ENCODE assay signal across 8 cellular contexts in the genomic region with DNA sequence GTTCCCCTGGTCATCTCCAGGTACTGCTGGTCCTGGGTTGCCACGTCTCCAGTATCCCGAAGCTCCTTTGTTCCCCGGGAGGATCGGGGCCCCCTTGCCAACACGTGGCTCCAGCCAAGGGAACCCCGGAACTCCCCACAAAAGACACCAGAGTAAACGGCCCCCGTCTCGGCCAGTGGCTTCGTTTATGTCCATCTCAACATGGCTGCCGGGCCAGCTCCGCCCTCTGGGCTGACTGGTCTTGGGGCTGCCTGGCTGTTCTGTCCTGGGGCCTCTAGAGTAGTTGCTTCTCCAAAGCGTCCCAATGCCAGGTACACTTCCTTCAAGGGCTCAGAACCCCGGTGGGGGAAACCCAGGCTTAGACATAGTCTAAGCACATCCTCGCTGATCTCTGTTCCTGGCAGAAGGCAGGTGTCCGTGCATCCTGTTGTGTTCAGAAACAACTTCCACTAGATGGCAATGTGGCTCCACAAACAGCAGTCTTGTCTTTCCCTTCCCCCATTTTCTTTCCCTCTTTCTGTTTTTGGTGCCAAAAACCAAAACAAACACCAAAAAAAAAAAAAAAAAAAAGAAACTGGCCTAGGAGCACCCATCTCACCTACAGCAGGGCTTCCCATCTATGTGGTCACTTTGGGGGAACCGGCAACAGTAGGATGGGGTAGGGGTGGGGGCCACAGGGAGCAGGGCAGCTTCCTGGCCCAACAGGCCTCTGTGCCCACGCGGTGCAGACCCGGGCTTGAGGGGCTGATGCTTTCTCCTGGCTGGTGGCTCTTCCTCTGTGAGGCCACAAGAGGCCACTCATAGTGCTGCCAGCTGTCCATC. TPM values are rescaled to one million over a fixed set of nuclear protein-coding genes. Genes with fewer than 3 reads are reported as not detected.
DNase-seq lines count a peak whose midpoint lies in the region; ATAC-seq, FAIRE-seq and TF ChIP-seq lines count a peak whose summit lies in the region.

No MANE protein-coding gene starts in this region.

- peak overlapping the region; percentile 83 for H3K27ac Mint-ChIP-seq in central memory CD8-positive, alpha-beta T cell (ENCODE audit: low read depth)

- peak; percentile 68 for TF ChIP-seq CTCF in HepG2 (CRISPR knock-in tag; IDR thresholded peaks at IDR 0.05)

- ATAC-seq in HG03095 (IDR thresholded peaks at IDR 0.05; ENCODE audit: unreplicated experiment): peak; percentile 41
- ATAC-seq in central memory CD8-positive, alpha-beta T cell (replicated peaks; ENCODE audit: extremely low read depth, poor library complexity, severe bottlenecking): peak; percentile 67
- peak; percentile 94 for ATAC-seq in HepG2

- peaks cover 11% of the 10 kb centered on the region for H3K36me3 Mint-ChIP-seq in central memory CD8-positive, alpha-beta T cell (ENCODE audit: insufficient read depth)

- TF ChIP-seq RAD21 in HepG2 (CRISPR knock-in tag; IDR thresholded peaks at IDR 0.05): no peak

- peak overlapping the region; percentile 48 for H3K4me3 Mint-ChIP-seq in central memory CD8-positive, alpha-beta T cell

- CTCF ChIA-PET in HepG2 (lab: Yijun Ruan, JAX; ENCODE audit: low intra/inter-chr PET ratio, low total read pairs): interaction anchor here (1.1 kb wide), 1 partner anchor 214 kb away, joined by 5 read pairs; no protein-coding TSS in a partner anchor

- TF ChIP-seq EP300 in HepG2 (IDR thresholded peaks at IDR 0.05; ENCODE audit: low read depth in 2 of 2, low read length in 2 of 2) (no peak), HepG2 (CRISPR knock-in tag; IDR thresholded peaks at IDR 0.05; ENCODE audit: borderline replicate concordance) (no peak)

- TF ChIP-seq POLR2A in HepG2 (IDR thresholded peaks at IDR 0.05; ENCODE audit: insufficient read depth in 1 of 2, low read depth in 2 of 2, low read length in 2 of 2): no peak

- no peaks in the 10 kb centered on the region for H3K36me3 ChIP-seq in HepG2 (replicated peaks in 1 of 2; ENCODE audit: control insufficient read depth in 1 of 2, insufficient read depth in 2 of 2, low read length in 2 of 2)

- peak; percentile 79 for DNase-seq in activated gamma-delta T cell treated with Interleukin-2 at 50 U/mL for 16 hours
- DNase-seq in activated gamma-delta T cell (lab: John Stamatoyannopoulos, UW): no peak
- DNase-seq in T-helper 2 cell: peak in 4 of 5 experiments; percentile 12 to 86 (median 64)
- peak; percentile 47 to 62 for DNase-seq in central memory CD8-positive, alpha-beta T cell (ENCODE audit: low spot score in 2 of 2)
- peak; percentile 48 for DNase-seq in HepG2 (ENCODE audit: low spot score)
- peak; percentile 49 for DNase-seq in stimulated activated CD8-positive, alpha-beta memory T cell treated with anti-CD3 and anti-CD28 coated beads, Interleukin-12 subunit alpha, Interleukin-12 subunit beta, amount 100 ng/mL, for 1 hour (ENCODE audit: low read depth)
- no peak for DNase-seq in SKM-1 treated with dmso at 0.1 percent for 144 hours (lab: John Stamatoyannopoulos, UW; ENCODE audit: unreplicated experiment)

- in situ Hi-C loops in HepG2 (cut with HindIII; ENCODE audit: extremely low pct_ligation_motif_present, low pct_unique_long_range_greater_than_20kb): no loop called here

- peak overlapping the region; percentile 15; the same call in 1 of the 2 replicates for H3K9ac ChIP-seq in HepG2 (ENCODE audit: insufficient read depth, low read depth, low read length)

- no peaks in the 10 kb centered on the region for H3K79me2 ChIP-seq in HepG2 (ENCODE audit: insufficient read depth, low read length)

- no peaks in the 10 kb centered on the region for H3K9me3 Mint-ChIP-seq in central memory CD8-positive, alpha-beta T cell

- 17% methylated on average over 2 of the region's 20 CpGs for WGBS in HepG2 (ENCODE audit: low lambda C conversion rate)

- no peaks in the 10 kb centered on the region for H3K27me3 Mint-ChIP-seq in central memory CD8-positive, alpha-beta T cell

- peak overlapping the region; percentile 37 to 54 (median 39); a peak in 5 of 6 replicates for H3K4me3 ChIP-seq in HepG2 (replicated peaks in 1 of 3; ENCODE audit: insufficient read depth in 1 of 3, low read depth in 2 of 3, low read length in 3 of 3)

- H3K4me1 ChIP-seq in HepG2 (ENCODE audit: insufficient read depth, low read length): peaks cover 9% of the 10 kb centered on the region

- H2AFZ ChIP-seq in HepG2 (ENCODE audit: low read length): no peak overlapping the region

- no peaks in the 10 kb centered on the region for H3K9me3 ChIP-seq in HepG2 (ENCODE audit: low read length)

- BruUV-seq in HepG2 (replicated peaks; lab: Mats Ljungman, UMichigan): no TSS peak

- H3K4me1 Mint-ChIP-seq in central memory CD8-positive, alpha-beta T cell: peaks cover 41% of the 10 kb centered on the region

- FAIRE-seq in HepG2 (lab: Jason Lieb, UNC): peak; percentile 86

- intact Hi-C loops in HepG2 (cut with micrococcal nuclease; ENCODE audit: unreplicated experiment): loop anchor here (10.0 kb wide), 1 partner anchor 390 kb away; no protein-coding TSS in a partner anchor

- peak overlapping the region; percentile 30 for H3K27ac ChIP-seq in HepG2 (ENCODE audit: extremely low read length, insufficient read depth, low read length)

- H3K27me3 ChIP-seq in HepG2 (ENCODE audit: control insufficient read depth in 1 of 2, insufficient read depth in 2 of 2, low read length in 2 of 2): no peaks in the 10 kb centered on the region

- POLR2A ChIA-PET in HepG2 (lab: Yijun Ruan, JAX): no interaction called here

- no peaks in the 10 kb centered on the region for H4K20me1 ChIP-seq in HepG2 (ENCODE audit: insufficient read depth, low read length)

- peak overlapping the region; percentile 51 for H3K4me2 ChIP-seq in HepG2 (ENCODE audit: low read depth, low read length)

TF ChIP-seq in HepG2, 621 proteins besides CTCF, POLR2A, EP300 and RAD21 (continues in another document):
- no peak for TF ChIP-seq SETDB1 (CRISPR knock-in tag; IDR thresholded peaks at IDR 0.05; ENCODE audit: borderline replicate concordance)
- TF ChIP-seq, protein P1, sequence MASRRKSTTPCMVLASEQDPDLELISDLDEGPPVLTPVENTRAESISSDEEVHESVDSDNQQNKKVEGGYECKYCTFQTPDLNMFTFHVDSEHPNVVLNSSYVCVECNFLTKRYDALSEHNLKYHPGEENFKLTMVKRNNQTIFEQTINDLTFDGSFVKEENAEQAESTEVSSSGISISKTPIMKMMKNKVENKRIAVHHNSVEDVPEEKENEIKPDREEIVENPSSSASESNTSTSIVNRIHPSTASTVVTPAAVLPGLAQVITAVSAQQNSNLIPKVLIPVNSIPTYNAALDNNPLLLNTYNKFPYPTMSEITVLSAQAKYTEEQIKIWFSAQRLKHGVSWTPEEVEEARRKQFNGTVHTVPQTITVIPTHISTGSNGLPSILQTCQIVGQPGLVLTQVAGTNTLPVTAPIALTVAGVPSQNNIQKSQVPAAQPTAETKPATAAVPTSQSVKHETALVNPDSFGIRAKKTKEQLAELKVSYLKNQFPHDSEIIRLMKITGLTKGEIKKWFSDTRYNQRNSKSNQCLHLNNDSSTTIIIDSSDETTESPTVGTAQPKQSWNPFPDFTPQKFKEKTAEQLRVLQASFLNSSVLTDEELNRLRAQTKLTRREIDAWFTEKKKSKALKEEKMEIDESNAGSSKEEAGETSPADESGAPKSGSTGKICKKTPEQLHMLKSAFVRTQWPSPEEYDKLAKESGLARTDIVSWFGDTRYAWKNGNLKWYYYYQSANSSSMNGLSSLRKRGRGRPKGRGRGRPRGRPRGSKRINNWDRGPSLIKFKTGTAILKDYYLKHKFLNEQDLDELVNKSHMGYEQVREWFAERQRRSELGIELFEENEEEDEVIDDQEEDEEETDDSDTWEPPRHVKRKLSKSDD (CRISPR knock-in tag; IDR thresholded peaks at IDR 0.05; ENCODE audit: low read depth): no peak
- no peak for TF ChIP-seq ZNF569 (CRISPR knock-in tag; IDR thresholded peaks at IDR 0.05; ENCODE audit: borderline replicate concordance)
- TF ChIP-seq ZFP82 (CRISPR knock-in tag; IDR thresholded peaks at IDR 0.05; ENCODE audit: borderline replicate concordance): no peak
- 0 out of 2 replicates have a peak, but pooled peaks have one; percentile 58 for TF ChIP-seq KDM3A (CRISPR knock-in tag; IDR thresholded peaks at IDR 0.05; ENCODE audit: low read depth)
- no peak for TF ChIP-seq MBD4 (IDR thresholded peaks at IDR 0.05; ENCODE audit: borderline replicate concordance, low read length)
- no peak for TF ChIP-seq ARNT2 (CRISPR knock-in tag; IDR thresholded peaks at IDR 0.05; ENCODE audit: low read depth)
- TF ChIP-seq ZNF34 (CRISPR knock-in tag; IDR thresholded peaks at IDR 0.05; ENCODE audit: borderline replicate concordance): no peak
- no peak for TF ChIP-seq ZEB1 (IDR thresholded peaks at IDR 0.05; ENCODE audit: insufficient replicate concordance, low read depth)
- no peak for TF ChIP-seq ZNF607 (CRISPR knock-in tag; IDR thresholded peaks at IDR 0.05; ENCODE audit: borderline replicate concordance)
- TF ChIP-seq YY1 (IDR thresholded peaks at IDR 0.05; ENCODE audit: insufficient read depth, insufficient replicate concordance, low read depth, low read length): peak; percentile 53
- TF ChIP-seq ZNF205 (CRISPR knock-in tag; IDR thresholded peaks at IDR 0.05): no peak

RNA-seq across cellular contexts. Expression of a gene that starts 35.3 kb away (rescaled TPM):
- 1.7 and 3.8 TPM in 2 replicates for total RNA-seq in HepG2 (2016; rRNA removed; fragmentation: Illumina TruSeq; extraction: Trizol)
- total RNA-seq in HepG2 (2016; cell fraction: cytosol; rRNA removed; fragmentation: Illumina TruSeq; extraction: Trizol; ENCODE audit: low read depth): 0.97 and 1.4 TPM in 2 replicates
- 1.4 and 2.5 TPM in 2 replicates for total RNA-seq in HepG2 (2016; cell fraction: insoluble cytoplasmic fraction; rRNA removed; fragmentation: Illumina TruSeq; extraction: Trizol)
- 1.5 and 3.5 TPM in 2 replicates for total RNA-seq in HepG2 (2016; cell fraction: membrane; rRNA removed; fragmentation: Illumina TruSeq; extraction: Trizol)
- 0.56 and 1.4 TPM in 2 replicates for total RNA-seq in HepG2 (2016; cell fraction: nucleus; rRNA removed; fragmentation: Illumina TruSeq; extraction: Trizol)
- polyA plus RNA-seq in HepG2 (2011; rRNA removed): 1.4 TPM in 2 replicates
- 1.2 and 1.4 TPM in 2 replicates for polyA plus RNA-seq in HepG2 (2011; cell fraction: cytosol; rRNA removed)
- 0.37 and 0.74 TPM in 2 replicates for polyA plus RNA-seq in HepG2 (2011; cell fraction: nucleus; rRNA removed)
- polyA plus RNA-seq in HepG2 (2012): 2.5 and 2.6 TPM in 2 replicates
- 1.6 and 2.1 TPM in 2 replicates for polyA plus RNA-seq in HepG2 (2016; cell fraction: cytosol; fragmentation: Illumina TruSeq; extraction: Trizol; ENCODE audit: low read depth)
- 5.6 and 6.3 TPM in 2 replicates for polyA plus RNA-seq in HepG2 (2016; cell fraction: insoluble cytoplasmic fraction; fragmentation: Illumina TruSeq; extraction: Trizol; ENCODE audit: low read depth)
- polyA plus RNA-seq in HepG2 (2016; cell fraction: membrane; fragmentation: Illumina TruSeq; extraction: Trizol; ENCODE audit: low read depth): 2.5 and 2.8 TPM in 2 replicates
- polyA plus RNA-seq in HepG2 (2016; cell fraction: nucleus; fragmentation: Illumina TruSeq; extraction: Trizol; ENCODE audit: insufficient read depth, low read depth): 3.0 and 5.4 TPM in 2 replicates
- polyA minus RNA-seq in HepG2 (2011; rRNA and poly(A)+ RNA removed; ENCODE audit: low replicate concordance): 0.46 and 20.4 TPM in 2 replicates
- 1.4 and 1.6 TPM in 2 replicates for polyA minus RNA-seq in HepG2 (2011; cell fraction: cytosol; rRNA and poly(A)+ RNA removed)
- 1.0 and 2.1 TPM in 2 replicates for polyA minus RNA-seq in HepG2 (2011; cell fraction: nucleus; rRNA and poly(A)+ RNA removed)

Comparison
In these comparisons a context has a peak if more than half of its experiments do, and no peak if none do; other contexts are left out.
1. DNase-seq: peak in activated gamma-delta T cell treated with Interleukin-2 at 50 U/mL for 16 hours (single experiment), T-helper 2 cell (4 of 5), central memory CD8-positive, alpha-beta T cell (2 of 2), HepG2 (single experiment) and stimulated activated CD8-positive, alpha-beta memory T cell treated with anti-CD3 and anti-CD28 coated beads, Interleukin-12 subunit alpha, Interleukin-12 subunit beta, amount 100 ng/mL, for 1 hour (single experiment); none in activated gamma-delta T cell (single experiment) and SKM-1 treated with dmso at 0.1 percent for 144 hours (single experiment).
2. ATAC-seq: peak in every context shown above with its lines; median percentile 94 in HepG2; 67 in central memory CD8-positive, alpha-beta T cell; 41 in HG03095.